13 cellular contexts compared by ENCODE assay signal in the genomic region with DNA sequence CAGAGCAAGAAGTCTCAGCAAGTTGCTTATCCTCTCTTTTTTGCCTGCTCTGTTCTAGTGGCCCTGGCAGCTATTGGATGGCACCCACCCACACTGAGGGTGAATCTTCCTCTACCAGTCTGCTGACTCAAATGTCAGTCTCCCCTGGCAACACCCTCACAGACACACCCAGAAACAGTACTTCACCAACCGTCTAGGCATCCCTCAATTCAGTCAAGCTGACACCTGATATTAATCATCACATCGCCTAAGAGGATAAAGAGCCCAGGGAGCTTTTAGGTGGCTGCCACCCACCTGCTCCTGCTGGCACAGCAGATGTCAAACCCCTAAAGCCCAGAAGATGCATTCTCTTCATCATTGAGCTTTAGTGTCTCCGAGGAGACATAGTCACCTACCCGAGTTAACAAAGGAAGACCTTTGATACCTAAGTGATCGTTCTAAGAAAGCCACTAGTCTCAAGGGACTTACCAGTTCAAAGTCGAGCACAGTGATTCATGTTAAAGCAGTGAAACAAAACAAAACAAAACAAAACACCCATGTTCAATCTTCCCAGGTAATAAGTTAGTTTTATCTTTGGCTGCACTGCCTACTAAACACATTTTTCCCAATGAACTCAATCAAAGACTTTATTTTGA.
DNase-seq lines count a peak whose midpoint lies in the region; ATAC-seq and FAIRE-seq lines count a peak whose summit lies in the region.
"Had no signal": no experiment of that assay in that cellular context is flagged by ENCODE, and none has a peak within 500 bp of the region (broad histone marks: within the 10 kb centered on the region; RNA-seq: fewer than 3 reads in every experiment).

No MANE protein-coding gene starts in this region.

- no peak overlapping the region for H3K27ac ChIP-seq in epithelial cell of prostate
- H3K27ac ChIP-seq: heart right ventricle had no signal

- peak; percentile 56 for FAIRE-seq in GM18507 (lab: Jason Lieb, UNC)
- FAIRE-seq: GM12891 had no signal

- ATAC-seq in GM21786 (IDR thresholded peaks at IDR 0.05; ENCODE audit: unreplicated experiment): peak; percentile 86
- no peak for ATAC-seq in HG02642 (IDR thresholded peaks at IDR 0.05; ENCODE audit: poor library complexity, unreplicated experiment)
- ATAC-seq: heart right ventricle, PC-3 had no signal

- DNase-seq in GM18507 (ENCODE audit: extremely low spot score, insufficient read length, low read depth) (no peak), NCI-H187 treated with DMSO at 0.1 percent for 48 hours (lab: John Stamatoyannopoulos, UW) (peak; percentile 72), epithelial cell of prostate (ENCODE audit: low read depth, low spot score) (peak; percentile 29), H4 (ENCODE audit: low spot score) (no peak), HuH-7.5 (ENCODE audit: low spot score) (no peak)
- DNase-seq: amniotic stem cell; effector CD4-positive, alpha-beta T cell; heart right ventricle; PC-3; stimulated activated naive CD4-positive, alpha-beta T cell had no signal

Comparison
In these comparisons a context has a peak if more than half of its experiments do, and no peak if none do; other contexts are left out.
1. DNase-seq: peak in NCI-H187 treated with DMSO at 0.1 percent for 48 hours (single experiment) and epithelial cell of prostate (single experiment); none in GM18507 (single experiment), H4 (single experiment) and HuH-7.5 (single experiment).